ENCODE assay signal across 9 cellular contexts in the genomic region with DNA sequence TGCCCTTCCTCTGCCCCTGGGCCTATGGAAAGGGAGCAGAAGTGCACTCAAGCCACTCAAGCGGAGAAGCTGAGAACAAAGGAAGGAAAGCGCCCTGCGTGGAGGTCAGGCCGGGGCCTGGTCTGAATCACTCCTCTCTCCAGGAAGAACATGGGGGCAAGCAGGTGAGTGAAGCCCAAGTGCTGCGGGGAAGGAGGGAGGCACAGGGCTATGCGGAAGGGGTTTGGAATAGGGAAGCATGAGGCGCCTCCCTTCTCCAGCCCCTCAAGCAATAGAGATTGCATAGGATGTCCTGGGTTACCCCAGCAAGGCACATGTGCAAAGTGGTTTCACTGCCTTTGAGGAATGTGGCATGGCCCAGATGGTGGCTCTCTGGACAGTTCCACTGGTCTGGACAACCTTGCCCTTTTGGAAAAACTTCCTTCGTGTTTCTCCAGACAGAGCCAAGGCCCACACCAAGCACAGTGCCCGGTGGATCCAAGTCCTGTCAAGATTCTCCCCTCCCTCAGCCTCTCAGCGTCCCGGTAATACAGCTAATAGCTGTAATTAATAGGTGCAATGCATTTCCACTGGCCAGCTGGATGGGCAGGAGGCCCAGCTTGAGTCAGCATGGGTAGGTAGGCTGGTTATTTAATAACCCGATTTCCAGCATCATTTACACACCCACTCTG. TPM values are rescaled to one million over a fixed set of nuclear protein-coding genes. Genes with fewer than 3 reads are reported as not detected.
A peak's percentile ranks its signal among the peaks of the same experiment; 100 is the strongest.
DNase-seq lines count a peak whose midpoint lies in the region; ATAC-seq lines count a peak whose summit lies in the region.
"Had no signal": no experiment of that assay in that cellular context is flagged by ENCODE, and none has a peak within 500 bp of the region (broad histone marks: within the 10 kb centered on the region; RNA-seq: fewer than 3 reads in every experiment).

No MANE protein-coding gene starts in this region.

- peak overlapping the region; percentile 39 for H2BK120ac ChIP-seq in neuronal stem cell (ENCODE audit: low read depth, low read length)

- H3K14ac ChIP-seq in neuronal stem cell (ENCODE audit: low read length), result no peak overlapping the region

- no peak overlapping the region for H2AFZ ChIP-seq in neuronal stem cell (ENCODE audit: low read length)

- H3K4me1 ChIP-seq in duodenal mucosa (ENCODE audit: control insufficient read depth in 1 of 2, insufficient read depth in 2 of 2, low read length in 2 of 2) (peaks cover 55 to 64% of the 10 kb centered on the region in 2 donors), neuronal stem cell (ENCODE audit: control insufficient read depth in 2 of 2, insufficient read depth in 1 of 2, low read depth in 1 of 2, low read length in 2 of 2) (peaks cover 44 to 69% of the 10 kb centered on the region in 2 donors)

- H3K4me2 ChIP-seq in neuronal stem cell (ENCODE audit: insufficient read depth, low read length, poor library complexity, severe bottlenecking), result no peak overlapping the region

- H3K18ac ChIP-seq in neuronal stem cell (ENCODE audit: low read length), result peak overlapping the region; percentile 73

- no peak overlapping the region for H4K8ac ChIP-seq in neuronal stem cell (ENCODE audit: low read depth, low read length)

- H3K9ac ChIP-seq in duodenal mucosa (ENCODE audit: low read depth in 1 of 2, low read length in 2 of 2), result peak overlapping the region; percentile 22 to 65
- no peak overlapping the region for H3K9ac ChIP-seq in neuronal stem cell (ENCODE audit: low read depth, low read length, poor library complexity)

- peaks cover 8% of the 10 kb centered on the region for H3K79me1 ChIP-seq in neuronal stem cell (ENCODE audit: low read depth, low read length)

- WGBS in neuronal stem cell (ENCODE audit: extremely low coverage in 2 of 2, insufficient read length in 2 of 2, insufficient replicate concordance in 1 of 2), 2 donors, result no CpG with 5 or more reads among the region's 12 CpGs

- H3K9me3 ChIP-seq in duodenal mucosa (ENCODE audit: control insufficient read depth in 1 of 2, low read length in 2 of 2) (no peaks in the 10 kb centered on the region), neuronal stem cell (replicated peaks in 1 of 2; ENCODE audit: control insufficient read depth in 2 of 2, insufficient read depth in 1 of 2, low read depth in 1 of 2, low read length in 2 of 2) (no peaks in the 10 kb centered on the region)

- no peak for ATAC-seq in HG03342 (IDR thresholded peaks at IDR 0.05; ENCODE audit: unreplicated experiment)

- H3K27ac ChIP-seq in duodenal mucosa (ENCODE audit: low read depth, low read length), result peak overlapping the region; percentile 72
- H3K27ac ChIP-seq in neuronal stem cell (replicated peaks; ENCODE audit: low read length), result peak overlapping the region; percentile 73

- no peak overlapping the region for H4K91ac ChIP-seq in neuronal stem cell (ENCODE audit: low read depth, low read length, poor library complexity)

- no peak overlapping the region for H2BK5ac ChIP-seq in neuronal stem cell (ENCODE audit: low read length)

- H3K4me3 ChIP-seq in duodenal mucosa (ENCODE audit: low read depth in 1 of 2, low read length in 2 of 2) (no peak overlapping the region), neuronal stem cell (ENCODE audit: low read length in 2 of 2) (no peak overlapping the region)

- H3K27me3 ChIP-seq in duodenal mucosa (ENCODE audit: control insufficient read depth in 1 of 2, insufficient read depth in 2 of 2, low read length in 2 of 2) (no peaks in the 10 kb centered on the region), neuronal stem cell (ENCODE audit: control insufficient read depth in 3 of 3, insufficient read depth in 3 of 3, low read depth in 1 of 3, low read length in 3 of 3) (peaks cover 0 to 65% (median 0%) of the 10 kb centered on the region in 3 experiments)

- H2BK12ac ChIP-seq in neuronal stem cell (ENCODE audit: low read length), result no peak overlapping the region

- peak overlapping the region; percentile 68 for H2AK5ac ChIP-seq in neuronal stem cell (ENCODE audit: low read depth, low read length)

- no peaks in the 10 kb centered on the region for H3K36me3 ChIP-seq in duodenal mucosa (ENCODE audit: control insufficient read depth in 1 of 2, insufficient read depth in 2 of 2, low read length in 2 of 2)
- H3K36me3 ChIP-seq in neuronal stem cell (replicated peaks in 1 of 2; ENCODE audit: control insufficient read depth in 2 of 2, insufficient read depth in 2 of 2, low read length in 2 of 2), result peaks cover 0 to 19% of the 10 kb centered on the region in 2 donors

- no peak overlapping the region for H2BK15ac ChIP-seq in neuronal stem cell (ENCODE audit: low read length)

- DNase-seq in DMS79 treated with DMSO at 0.1 percent for 48 hours (lab: John Stamatoyannopoulos, UW), result peak; percentile 73
- peak; percentile 47 for DNase-seq in NCI-H2029 (lab: John Stamatoyannopoulos, UW)
- DNase-seq in neuronal stem cell (ENCODE audit: low spot score), result no peak
- no peak for DNase-seq in NCI-H2171 (lab: John Stamatoyannopoulos, UW)
- DNase-seq in RPMI8226, result no peak
- no peak for DNase-seq in NK-92 treated with Interleukin-12 subunit alpha and Interleukin-12 subunit beta, amount 100 ng/mL, for 24 hours (lab: John Stamatoyannopoulos, UW)
- DNase-seq: activated effector memory CD4-positive, alpha-beta T cell treated with anti-CD3 and anti-CD28 coated beads, Interleukin-2, amount 50 U/mL, for 16 hours had no signal

- no peak overlapping the region for H3K4ac ChIP-seq in neuronal stem cell (ENCODE audit: low read length)

- no peak overlapping the region for H3K23ac ChIP-seq in neuronal stem cell (ENCODE audit: low read depth, low read length, poor library complexity)

RNA-seq across cellular contexts. Expression of a gene that starts 13.7 kb away (rescaled TPM):
- polyA plus RNA-seq in neuronal stem cell (2013, experiment 1 of 2), result 75.0 TPM
- polyA plus RNA-seq in neuronal stem cell (2013, experiment 2 of 2), result 75.3 TPM

RNA-seq across cellular contexts. Expression of a gene that starts 20.3 kb away (rescaled TPM):
- polyA plus RNA-seq in neuronal stem cell (2013, experiment 1 of 2), result 108 TPM
- 112 TPM for polyA plus RNA-seq in neuronal stem cell (2013, experiment 2 of 2)

Comparison
In these comparisons a context has a peak if more than half of its experiments do, and no peak if none do; other contexts are left out.
1. DNase-seq: peak in DMS79 treated with DMSO at 0.1 percent for 48 hours (single experiment) and NCI-H2029 (single experiment); none in neuronal stem cell (single experiment), NCI-H2171 (single experiment), RPMI8226 (single experiment) and NK-92 treated with Interleukin-12 subunit alpha and Interleukin-12 subunit beta, amount 100 ng/mL, for 24 hours (single experiment).